19 cellular contexts compared by ENCODE assay signal in the genomic region with DNA sequence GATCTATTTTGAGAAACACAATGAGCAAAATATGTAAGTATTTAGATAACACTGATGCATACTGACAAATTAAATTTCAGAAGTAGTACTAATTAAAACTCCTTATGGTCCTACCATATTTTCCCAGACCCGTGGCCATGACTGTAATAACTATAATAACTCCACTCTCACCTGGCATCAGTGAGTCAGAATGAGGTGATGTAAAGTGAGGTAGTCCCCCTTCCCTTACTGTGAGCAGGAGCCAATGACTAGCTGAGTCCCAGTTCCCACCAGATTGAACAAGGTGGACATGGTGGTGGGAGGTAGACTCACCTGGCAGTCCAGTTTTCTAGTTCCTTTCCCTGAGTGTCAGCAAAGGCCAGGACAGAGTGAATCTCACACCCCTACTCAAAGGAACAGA.
A peak's percentile ranks its signal among the peaks of the same experiment; 100 is the strongest.
DNase-seq lines count a peak whose midpoint lies in the region; ATAC-seq, FAIRE-seq and TF ChIP-seq lines count a peak whose summit lies in the region.
"Had no signal": no experiment of that assay in that cellular context is flagged by ENCODE, and none has a peak within 500 bp of the region (broad histone marks: within the 10 kb centered on the region; RNA-seq: fewer than 3 reads in every experiment).

No MANE protein-coding gene starts in this region.

- no peak overlapping the region for H3K23ac ChIP-seq in mesenchymal stem cell (ENCODE audit: low read length in 2 of 2)

- no peak overlapping the region for H3K4me3 ChIP-seq in bronchial epithelial cell (ENCODE audit: low read depth, low read length)
- no peak overlapping the region for H3K4me3 ChIP-seq in mesenchymal stem cell (ENCODE audit: insufficient read depth in 1 of 2, low read depth in 1 of 2, low read length in 2 of 2)
- H3K4me3 ChIP-seq: GM23338 had no signal

- H3K18ac ChIP-seq in mesenchymal stem cell (ENCODE audit: low read depth in 1 of 2, low read length in 2 of 2): peak overlapping the region; percentile 14 to 43

- H3K4me3 Mint-ChIP-seq in activated naive CD8-positive, alpha-beta T cell treated with anti-CD3 and anti-CD28 coated beads for 36 hours: no peak overlapping the region
- H3K4me3 Mint-ChIP-seq: CD4-positive, alpha-beta memory T cell; GM23338; H9 had no signal

- TF ChIP-seq CTCF in bronchial epithelial cell (IDR thresholded peaks at IDR 0.05; ENCODE audit: insufficient read depth, low read length, severe bottlenecking) (no peak), foreskin keratinocyte (conservative IDR thresholded peaks at IDR 0.05) (no peak)

- H3K27ac ChIP-seq in foreskin keratinocyte: no peak overlapping the region
- H3K27ac ChIP-seq in mesenchymal stem cell (ENCODE audit: low read length, poor library complexity, severe bottlenecking): no peak overlapping the region

- H3K4me1 ChIP-seq in foreskin keratinocyte (peaks cover 18% of the 10 kb centered on the region), mesenchymal stem cell (ENCODE audit: control insufficient read depth, insufficient read depth, low read depth, low read length) (peaks cover 3% of the 10 kb centered on the region)

- ATAC-seq in foreskin keratinocyte: peak; percentile 56
- ATAC-seq: GM23338, HCT116 had no signal

- no peaks in the 10 kb centered on the region for H3K27me3 Mint-ChIP-seq in activated naive CD8-positive, alpha-beta T cell treated with anti-CD3 and anti-CD28 coated beads for 36 hours
- H3K27me3 Mint-ChIP-seq: CD4-positive, alpha-beta memory T cell had no signal

- peak overlapping the region; percentile 45 to 91 for H2BK12ac ChIP-seq in mesenchymal stem cell (ENCODE audit: low read length in 2 of 2)

- no CpG with 5 or more reads among the region's 1 CpG for WGBS in mesenchymal stem cell

- no peaks in the 10 kb centered on the region for H3K9me3 ChIP-seq in mesenchymal stem cell (ENCODE audit: control insufficient read depth, low read length)

- peak overlapping the region; percentile 0 to 7 for H3K4ac ChIP-seq in mesenchymal stem cell (ENCODE audit: low read depth in 1 of 2, low read length in 2 of 2)

- no peaks in the 10 kb centered on the region for H3K4me1 Mint-ChIP-seq in activated naive CD8-positive, alpha-beta T cell treated with anti-CD3 and anti-CD28 coated beads for 36 hours
- H3K4me1 Mint-ChIP-seq: CD4-positive, alpha-beta memory T cell; GM23338; H9 had no signal

- no peaks in the 10 kb centered on the region for H3K36me3 Mint-ChIP-seq in activated naive CD8-positive, alpha-beta T cell treated with anti-CD3 and anti-CD28 coated beads for 36 hours
- H3K36me3 Mint-ChIP-seq: CD4-positive, alpha-beta memory T cell had no signal

- FAIRE-seq in bronchial epithelial cell (lab: Jason Lieb, UNC) (no peak), urothelium cell line (lab: Jason Lieb, UNC) (peak; percentile 55)
- FAIRE-seq: GM12891, GM18507 had no signal

- H3K79me1 ChIP-seq in mesenchymal stem cell (replicated peaks; ENCODE audit: low read length, poor library complexity, severe bottlenecking): no peaks in the 10 kb centered on the region

- H3K9ac ChIP-seq in mesenchymal stem cell (ENCODE audit: low read length): no peak overlapping the region

- H3K27me3 ChIP-seq in bronchial epithelial cell (ENCODE audit: control insufficient read depth, insufficient read depth, low read length) (no peaks in the 10 kb centered on the region), foreskin keratinocyte (no peaks in the 10 kb centered on the region), mesenchymal stem cell (ENCODE audit: control insufficient read depth in 1 of 2, insufficient read depth in 1 of 2, low read length in 2 of 2) (no peaks in the 10 kb centered on the region)

- no peak overlapping the region for H2BK15ac ChIP-seq in mesenchymal stem cell (ENCODE audit: low read depth, poor library complexity, severe bottlenecking)

- no peak overlapping the region for H3K4me2 ChIP-seq in mesenchymal stem cell (ENCODE audit: low read length, poor library complexity, severe bottlenecking)
- H3K4me2 ChIP-seq: GM23338 had no signal

- H2AFZ ChIP-seq in mesenchymal stem cell (ENCODE audit: low read depth, low read length): no peak overlapping the region
- H2AFZ ChIP-seq: GM23338 had no signal

- H4K8ac ChIP-seq in mesenchymal stem cell (ENCODE audit: low read length): no peak overlapping the region

- no peak overlapping the region for H3K27ac Mint-ChIP-seq in activated naive CD8-positive, alpha-beta T cell treated with anti-CD3 and anti-CD28 coated beads for 36 hours
- H3K27ac Mint-ChIP-seq: CD4-positive, alpha-beta memory T cell; GM23338; H9 had no signal

- DNase-seq in bronchial epithelial cell (ENCODE audit: low read depth) (peak; percentile 59), foreskin keratinocyte (no peak), mesenchymal stem cell (no peak), urothelium cell line (ENCODE audit: low spot score) (no peak), SK-N-DZ (ENCODE audit: low spot score) (no peak)
- no peak for DNase-seq in activated T-cell treated with anti-CD3 and anti-CD28 coated beads, Interleukin-2, amount 50 U/mL, for 48 hours
- no peak for DNase-seq in activated naive CD8-positive, alpha-beta T cell treated with anti-CD3 and anti-CD28 coated beads for 36 hours
- DNase-seq: C1 segment of cervical spinal cord; Calu3; CD4-positive, alpha-beta memory T cell; COR-L47; DMS53; DMS79 treated with DMSO at 0.1 percent for 48 hours; GF-D8; H9 had no signal

- H2AK5ac ChIP-seq in mesenchymal stem cell (ENCODE audit: low read length, severe bottlenecking): peak overlapping the region; percentile 74

- no peak overlapping the region for H3K14ac ChIP-seq in mesenchymal stem cell (ENCODE audit: low read length in 2 of 2)

- H4K91ac ChIP-seq in mesenchymal stem cell (ENCODE audit: low read length): peak overlapping the region; percentile 19

- H3K36me3 ChIP-seq in bronchial epithelial cell (ENCODE audit: control insufficient read depth, insufficient read depth, low read length) (no peaks in the 10 kb centered on the region), mesenchymal stem cell (ENCODE audit: control insufficient read depth in 1 of 2, insufficient read depth in 2 of 2, low read depth in 1 of 2, low read length in 2 of 2) (no peaks in the 10 kb centered on the region)

- H2BK120ac ChIP-seq in mesenchymal stem cell (ENCODE audit: low read depth, low read length): no peak overlapping the region

- H2BK5ac ChIP-seq in mesenchymal stem cell (ENCODE audit: low read depth, low read length, poor library complexity, severe bottlenecking): no peak overlapping the region

- H3K9me3 Mint-ChIP-seq in activated naive CD8-positive, alpha-beta T cell treated with anti-CD3 and anti-CD28 coated beads for 36 hours: no peaks in the 10 kb centered on the region
- H3K9me3 Mint-ChIP-seq: GM23338, H9 had no signal
